Comparison of ENCODE assay signal across 21 cellular contexts in genomic region chr1:201198598-201198997, GRCh38. TPM values are rescaled to one million over a fixed set of nuclear protein-coding genes. Genes with fewer than 3 reads are reported as not detected.
"Had no signal": no experiment of that assay in that cellular context is flagged by ENCODE, and none has a peak within 500 bp of the region (broad histone marks: within the 10 kb centered on the region; RNA-seq: fewer than 3 reads in every experiment).

No MANE protein-coding gene starts in this region.

- H3K4me1 ChIP-seq: SJSA1 had no signal

- H3K27ac ChIP-seq: HL-60, KMS-11, SJSA1, SK-N-MC had no signal

- H3K9me3 ChIP-seq: MG63, SJSA1 had no signal

- DNase-seq: MG63, NCI-H1092, NCI-H1105 treated with DMSO at 0.1 percent for 48 hours, NCI-H1417 treated with DMSO at 0.1 percent for 48 hours, NCI-H146, NCI-H1694 treated with DMSO at 0.1 percent for 48 hours, NCI-H2029, NCI-H2081 treated with DMSO at 0.1 percent for 48 hours, NCI-H2171, NCI-H2227 treated with DMSO at 0.1 percent for 48 hours, NCI-H510A, NCI-H524 treated with DMSO at 0.1 percent for 48 hours, NCI-H69, NCI-H774, Right ventricle myocardium superior, RPMI8226, SIG-M5 had no signal

- H3K4me3 ChIP-seq: MG63, SJSA1, SK-N-MC had no signal

- H3K27me3 ChIP-seq: MG63, SJSA1 had no signal

- H3K36me3 ChIP-seq: MG63, SJSA1 had no signal

RNA-seq across cellular contexts. Expression of gene IGFN1, which starts 8.0 kb away (rescaled TPM):
- total RNA-seq: Right ventricle myocardium superior had no signal
